In the genomic region with DNA sequence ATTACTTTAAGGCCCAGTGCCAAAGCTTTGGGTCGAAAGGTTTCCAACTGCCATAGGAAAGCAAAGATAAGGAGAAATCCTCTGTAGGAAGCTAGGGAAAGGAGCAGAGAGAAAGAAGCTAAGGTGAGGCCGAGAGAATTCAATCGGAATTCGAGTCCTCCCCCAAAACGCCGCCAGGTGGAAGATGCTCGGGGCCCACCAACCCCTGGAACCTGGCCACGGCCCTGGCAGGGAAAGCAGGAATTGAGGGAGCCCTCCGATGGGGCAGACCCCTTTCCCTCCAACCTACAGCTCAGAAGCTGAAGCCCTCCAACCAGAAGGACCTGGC, we compare ENCODE assay signal across 8 cellular contexts. TPM values are rescaled to one million over a fixed set of nuclear protein-coding genes. Genes with fewer than 3 reads are reported as not detected.
DNase-seq lines count a peak whose midpoint lies in the region; ATAC-seq and TF ChIP-seq lines count a peak whose summit lies in the region.

No MANE protein-coding gene starts in this region.

- H3K27ac Mint-ChIP-seq in GM23338, result peak overlapping the region; percentile 95
- H3K27ac Mint-ChIP-seq in WTC11, result peak overlapping the region; percentile 92

- H3K4me2 ChIP-seq in GM23338, result peak overlapping the region; percentile 80

- TF ChIP-seq POLR2A in gastrocnemius medialis (IDR thresholded peaks at IDR 0.05), result no peak

- H3K36me3 ChIP-seq in GM23338 (ENCODE audit: insufficient read depth) (no peaks in the 10 kb centered on the region), gastrocnemius medialis (no peaks in the 10 kb centered on the region)

- peaks cover 18% of the 10 kb centered on the region for H3K27me3 Mint-ChIP-seq in GM23338 (ENCODE audit: insufficient read depth, low read depth, poor library complexity)
- H3K27me3 Mint-ChIP-seq in WTC11 (ENCODE audit: low read depth), result no peaks in the 10 kb centered on the region

- intact Hi-C loops in gastrocnemius medialis (cut with DNase I; ENCODE audit: low total_unique reads), result loop anchor here (2.0 kb wide), 1 partner anchor 47 kb away; a partner anchor contains a TSS

- H3K9me3 ChIP-seq in gastrocnemius medialis, result no peaks in the 10 kb centered on the region

- POLR2A ChIA-PET in WTC11 (lab: Charles Lee), result interaction anchor here (0.7 to 1.5 kb wide), 3 partner anchors 15 to 23 kb away, joined by 3 to 7 read pairs (median 3); a partner anchor contains a TSS

- DNase-seq in AG09309 (ENCODE audit: low read depth) (no peak), GM23338 (ENCODE audit: low spot score) (peak; percentile 84), WTC11 (ENCODE audit: low spot score) (no peak), fibroblast of the aortic adventitia (ENCODE audit: low read depth) (peak; percentile 25), gastrocnemius medialis (no peak), 8988T (no peak), cerebellar nuclear complex (lab: John Stamatoyannopoulos, UW) (no peak)

- H3K79me2 ChIP-seq in GM23338 (replicated peaks; ENCODE audit: insufficient read depth), result peaks cover 50% of the 10 kb centered on the region

- 0 out of 2 replicates have a peak, but pooled peaks cover 5% of the 10 kb centered on the region for H3F3A ChIP-seq in GM23338 (replicated peaks; ENCODE audit: low read depth)

- H3K4me3 Mint-ChIP-seq in GM23338, result peak overlapping the region; percentile 81
- peak overlapping the region; percentile 92 for H3K4me3 Mint-ChIP-seq in WTC11

- in situ Hi-C loops in gastrocnemius medialis (cut with MboI; ENCODE audit: low sequenced_read_pairs in 4 of 4), result no loop called here

- no peaks in the 10 kb centered on the region for H3K9me2 ChIP-seq in GM23338 (ENCODE audit: insufficient read depth)

- CTCF ChIA-PET in WTC11 (lab: Charles Lee), result interaction anchor here (0.6 to 3.5 kb wide), 16 partner anchors 9 to 456 kb away, joined by 3 to 16 read pairs (median 4); a partner anchor contains a TSS

- H3K4me3 ChIP-seq in AG09309 (ENCODE audit: control insufficient read depth, low read depth, low read length) (peak overlapping the region; percentile 88), GM23338 (peak overlapping the region; percentile 61), fibroblast of the aortic adventitia (ENCODE audit: low read depth, low read length) (peak overlapping the region; percentile 95), gastrocnemius medialis (peak overlapping the region; percentile 71 to 97 (median 94))

- H3K4me1 ChIP-seq in GM23338 (ENCODE audit: insufficient read depth) (peaks cover 24% of the 10 kb centered on the region), gastrocnemius medialis (peaks cover 20 to 31% of the 10 kb centered on the region in 2 donors)

- H3K9me3 Mint-ChIP-seq in GM23338 (no peaks in the 10 kb centered on the region; the same call in 2 of the 3 replicates), WTC11 (no peaks in the 10 kb centered on the region)

- H2AFZ ChIP-seq in GM23338, result peak overlapping the region; percentile 1; the same call in 1 of the 2 replicates

- H3K27ac ChIP-seq in GM23338 (ENCODE audit: low read depth) (peak overlapping the region; percentile 99), gastrocnemius medialis (peak overlapping the region; percentile 90 to 98 (median 92))

- H3K27me3 ChIP-seq in GM23338 (ENCODE audit: insufficient read depth) (no peaks in the 10 kb centered on the region), gastrocnemius medialis (no peaks in the 10 kb centered on the region)

- TF ChIP-seq CTCF in AG09309 (IDR thresholded peaks at IDR 0.05; ENCODE audit: control insufficient read depth, insufficient read depth, low read depth, low read length, missing control alignments), result no peak
- TF ChIP-seq CTCF in GM23338 (conservative IDR thresholded peaks at IDR 0.05; ENCODE audit: low read depth in 2 of 2), result peak in 1 of 2 experiments; percentile 33; a peak in 2 of 4 replicates
- no peak for TF ChIP-seq CTCF in WTC11 (IDR thresholded peaks at IDR 0.05)
- peak; percentile 18 for TF ChIP-seq CTCF in fibroblast of the aortic adventitia (IDR thresholded peaks at IDR 0.05; ENCODE audit: insufficient read depth, low read length)
- TF ChIP-seq CTCF in gastrocnemius medialis (IDR thresholded peaks at IDR 0.05 in 4 of 5, conservative IDR thresholded peaks at IDR 0.05 in 1 of 5), result no peak

- H3K36me3 Mint-ChIP-seq in GM23338 (ENCODE audit: low read depth) (peaks cover 8% of the 10 kb centered on the region; the same call in 2 of the 3 replicates), WTC11 (no peaks in the 10 kb centered on the region)

- H4K20me1 ChIP-seq in GM23338 (replicated peaks; ENCODE audit: insufficient read depth), result 0 out of 2 replicates have a peak, but pooled peaks cover 5% of the 10 kb centered on the region

- ATAC-seq in GM23338, result peak; percentile 73
- ATAC-seq in WTC11, result peak; percentile 62
- ATAC-seq in gastrocnemius medialis, result peak in 1 of 2 donors; percentile 9
- ATAC-seq in GM19023 (IDR thresholded peaks at IDR 0.05; ENCODE audit: unreplicated experiment), result no peak

- H3K4me1 Mint-ChIP-seq in GM23338 (peaks cover 38% of the 10 kb centered on the region), WTC11 (peaks cover 44% of the 10 kb centered on the region)

TF ChIP-seq in GM23338, 12 proteins besides CTCF, POLR2A, EP300 and RAD21 (continues in another document):
- no peak for TF ChIP-seq ZNF331 (CRISPR knock-in tag; IDR thresholded peaks at IDR 0.05; ENCODE audit: low read depth)
- TF ChIP-seq EZH2phosphoT487 (IDR thresholded peaks at IDR 0.05; ENCODE audit: unreplicated experiment), result no peak
- TF ChIP-seq ZNF114 (CRISPR knock-in tag; IDR thresholded peaks at IDR 0.05), result no peak
- no peak for TF ChIP-seq JUNB (IDR thresholded peaks at IDR 0.05; ENCODE audit: unreplicated experiment)
- TF ChIP-seq CREB1 (CRISPR knock-in tag; IDR thresholded peaks at IDR 0.05; ENCODE audit: low read depth), result no peak
- TF ChIP-seq NANOG (IDR thresholded peaks at IDR 0.05; ENCODE audit: borderline replicate concordance), result no peak
- no peak for TF ChIP-seq STAT1 (IDR thresholded peaks at IDR 0.05; ENCODE audit: unreplicated experiment)

TF ChIP-seq in WTC11, 78 proteins besides CTCF, POLR2A, EP300 and RAD21:
- 0 out of 2 replicates have a peak, but pooled peaks have one; percentile 21 for TF ChIP-seq GTF2I (CRISPR knock-in tag; conservative IDR thresholded peaks at IDR 0.05)
- TF ChIP-seq ZNF423 (CRISPR knock-in tag; IDR thresholded peaks at IDR 0.05), result no peak

RNA-seq across cellular contexts. Expression of a gene that starts 0.5 kb away (rescaled TPM):
- total RNA-seq in GM23338 (2014; rRNA removed; shearing (Covaris generic)), result 88.3 and 94.3 TPM in 2 replicates
- 44.4 and 56.5 TPM in 2 replicates for polyA plus RNA-seq in GM23338 (2016; fragmentation: Nextera tagmentation; extraction: Ambion mirVana)
- total RNA-seq in WTC11 (2021) (56.4 to 63.7 TPM (median 58.0 TPM) in 3 replicates), fibroblast of the aortic adventitia (ENCODE audit: low replicate concordance) (73.8 and 129 TPM in 2 replicates), gastrocnemius medialis (10 to 100 TPM in 1 of 4 donors, 1 to 10 TPM in 3; 5.0 to 21.7 (median 7.3) TPM)

RNA-seq across cellular contexts. Expression of a gene that starts 21.4 kb away (rescaled TPM):
- 18.8 and 20.7 TPM in 2 replicates for total RNA-seq in GM23338 (2014; rRNA removed; shearing (Covaris generic))
- 23.0 and 28.3 TPM in 2 replicates for polyA plus RNA-seq in GM23338 (2016; fragmentation: Nextera tagmentation; extraction: Ambion mirVana)
- total RNA-seq in WTC11 (2021), result 13.0 to 17.5 TPM (median 15.1 TPM) in 3 replicates
- 7.0 and 19.7 TPM in 2 replicates for total RNA-seq in fibroblast of the aortic adventitia (ENCODE audit: low replicate concordance)
- total RNA-seq in gastrocnemius medialis, result 10 to 100 TPM; 13.7 to 27.0 (median 20.7) TPM

RNA-seq across cellular contexts. Expression of a gene that starts 47.1 kb away (rescaled TPM):
- 172 and 197 TPM in 2 replicates for total RNA-seq in GM23338 (2014; rRNA removed; shearing (Covaris generic))
- polyA plus RNA-seq in GM23338 (2016; fragmentation: Nextera tagmentation; extraction: Ambion mirVana), result 135 and 141 TPM in 2 replicates
- total RNA-seq in WTC11 (2021), result 80.7 to 93.9 TPM (median 90.8 TPM) in 3 replicates
- total RNA-seq in fibroblast of the aortic adventitia (ENCODE audit: low replicate concordance), result 27.5 and 326 TPM in 2 replicates
- 100 to 1,000 TPM in 3 of 4 donors, 10 to 100 TPM in 1; 73.4 to 176 (median 136) TPM for total RNA-seq in gastrocnemius medialis

Comparison
In these comparisons a context has a peak if more than half of its experiments do, and no peak if none do; other contexts are left out.
1. DNase-seq: peak in GM23338 (single experiment) and fibroblast of the aortic adventitia (single experiment); none in AG09309 (single experiment), WTC11 (single experiment), gastrocnemius medialis (0 of 2), 8988T (single experiment) and cerebellar nuclear complex (0 of 2).
2. Peak in every context shown above with its lines, with median percentiles within 50 percentile points of each other: H3K4me3 ChIP-seq.